In the genomic region with DNA sequence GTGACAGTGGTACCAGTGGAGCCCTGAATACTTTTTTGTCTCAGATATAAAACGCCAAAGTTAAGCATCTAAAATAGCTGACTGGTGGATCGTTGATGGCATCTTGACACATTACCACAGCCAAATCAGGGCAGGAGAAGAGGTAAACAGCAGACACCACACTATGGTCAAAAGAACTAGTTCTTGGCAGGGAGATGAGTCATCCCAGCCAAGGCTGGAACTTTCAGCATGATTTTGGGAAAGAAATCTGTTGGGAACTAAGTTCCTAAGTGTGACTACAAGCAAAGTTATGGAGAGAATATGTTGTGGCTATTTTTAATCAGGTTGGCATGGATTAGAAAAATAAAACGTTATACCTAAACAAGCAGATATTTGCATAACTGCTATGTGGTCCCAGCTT, we compare ENCODE assay signal across 12 cellular contexts. TPM values are rescaled to one million over a fixed set of nuclear protein-coding genes. Genes with fewer than 3 reads are reported as not detected.
DNase-seq lines count a peak whose midpoint lies in the region; ATAC-seq and TF ChIP-seq lines count a peak whose summit lies in the region.
"Had no signal": no experiment of that assay in that cellular context is flagged by ENCODE, and none has a peak within 500 bp of the region (broad histone marks: within the 10 kb centered on the region; RNA-seq: fewer than 3 reads in every experiment).

No MANE protein-coding gene starts in this region.

- in situ Hi-C loops in astrocyte of the cerebellum (cut with HindIII; ENCODE audit: low sequenced_read_pairs) = no loop called here

- H3K27me3 ChIP-seq in right cardiac atrium (ENCODE audit: control insufficient read depth, insufficient read depth) (no peaks in the 10 kb centered on the region), suprapubic skin (no peaks in the 10 kb centered on the region), prostate gland (replicated peaks; ENCODE audit: insufficient read depth) (no peaks in the 10 kb centered on the region)

- H3K27ac ChIP-seq in HEK293 (ENCODE audit: extremely low read depth, low read depth, low read length) (no peak overlapping the region), right cardiac atrium (ENCODE audit: low read length) (no peak overlapping the region), suprapubic skin (peak overlapping the region; percentile 78), prostate gland (no peak overlapping the region)

- CTCF ChIA-PET in HEK293 (lab: Yijun Ruan, JAX) = no interaction called here

- peak; percentile 40 to 74 for ATAC-seq in right cardiac atrium
- no peak for ATAC-seq in GM21717 (IDR thresholded peaks at IDR 0.05; ENCODE audit: unreplicated experiment)

- 52% methylated on average over 3 of the region's 3 CpGs for WGBS in right cardiac atrium
- 57% methylated on average over 3 of the region's 3 CpGs for WGBS in suprapubic skin
- WGBS in prostate gland = 58% methylated on average over 3 of the region's 3 CpGs

- no peak for TF ChIP-seq CTCF in HEK293 (tag by site-specific recombination; IDR thresholded peaks at IDR 0.05)
- no peak for TF ChIP-seq CTCF in astrocyte of the cerebellum (IDR thresholded peaks at IDR 0.05; ENCODE audit: low read depth, low read length, missing control alignments)
- TF ChIP-seq CTCF in suprapubic skin (IDR thresholded peaks at IDR 0.05) = no peak
- no peak for TF ChIP-seq CTCF in prostate gland (IDR thresholded peaks at IDR 0.05)

- no peaks in the 10 kb centered on the region for H3K9me3 ChIP-seq in HEK293 (ENCODE audit: control insufficient read depth, insufficient read depth, low read depth, low read length)
- no peaks in the 10 kb centered on the region for H3K9me3 ChIP-seq in right cardiac atrium (ENCODE audit: control insufficient read depth, low read length)
- no peaks in the 10 kb centered on the region for H3K9me3 ChIP-seq in suprapubic skin
- H3K9me3 ChIP-seq in prostate gland = no peaks in the 10 kb centered on the region

- H3K4me1 ChIP-seq in HEK293 (ENCODE audit: control insufficient read depth, insufficient read depth, low read length) = peaks cover 8% of the 10 kb centered on the region
- H3K4me1 ChIP-seq in right cardiac atrium (ENCODE audit: control insufficient read depth, insufficient read depth, low read length) = no peaks in the 10 kb centered on the region
- H3K4me1 ChIP-seq in suprapubic skin = peaks cover 6% of the 10 kb centered on the region
- H3K4me1 ChIP-seq in prostate gland (replicated peaks) = no peaks in the 10 kb centered on the region

- DNase-seq in astrocyte of the cerebellum (ENCODE audit: low read depth) (peak; percentile 77), right cardiac atrium (peak in 2 of 3 donors; percentile 15 to 33), suprapubic skin (ENCODE audit: low spot score in 2 of 2) (no peak), prostate gland (ENCODE audit: low spot score) (no peak), NCI-H128 (lab: John Stamatoyannopoulos, UW; ENCODE audit: unreplicated experiment) (no peak), 8988T (no peak)
- DNase-seq: activated CD4-positive, alpha-beta T cell treated with anti-CD3 and anti-CD28 coated beads, Interleukin-2, amount 10 ng/mL, durations not matched to agents 24 days and 14 days; NCI-H146; stimulated activated CD4-positive, alpha-beta T cell treated with anti-CD3 and anti-CD28 coated beads, Interleukin-1b, Interleukin-23, amount 100 ng/mL, for 48 hours had no signal

- TF ChIP-seq POLR2A in suprapubic skin (IDR thresholded peaks at IDR 0.05) = no peak
- TF ChIP-seq POLR2A in prostate gland (IDR thresholded peaks at IDR 0.05) = no peak

- POLR2A ChIA-PET in HEK293 (lab: Yijun Ruan, JAX) = no interaction called here

- intact Hi-C loops in right cardiac atrium (cut with DNase I) (no loop called here), prostate gland (cut with DNase I) (no loop called here)

- no peaks in the 10 kb centered on the region for H3K36me3 ChIP-seq in HEK293 (ENCODE audit: control insufficient read depth in 2 of 2, insufficient read depth in 1 of 2, low read length in 2 of 2)
- no peaks in the 10 kb centered on the region for H3K36me3 ChIP-seq in suprapubic skin
- H3K36me3 ChIP-seq in prostate gland = no peaks in the 10 kb centered on the region

- TF ChIP-seq EP300 in suprapubic skin (IDR thresholded peaks at IDR 0.05) = no peak

- H3K4me3 ChIP-seq in HEK293 (ENCODE audit: low read depth, low read length) (no peak overlapping the region), astrocyte of the cerebellum (ENCODE audit: low read depth, low read length) (no peak overlapping the region), right cardiac atrium (ENCODE audit: low read length) (no peak overlapping the region), suprapubic skin (no peak overlapping the region), prostate gland (no peak overlapping the region)

TF ChIP-seq in HEK293, 187 proteins besides CTCF, POLR2A, EP300 and RAD21:
- TF ChIP-seq ZNF366 (tag by site-specific recombination; conservative IDR thresholded peaks at IDR 0.05) = no peak
- 0 out of 2 replicates have a peak, but pooled peaks have one; percentile 39 for TF ChIP-seq ZNF792 (tag by site-specific recombination; IDR thresholded peaks at IDR 0.05)
- TF ChIP-seq, protein P1, sequence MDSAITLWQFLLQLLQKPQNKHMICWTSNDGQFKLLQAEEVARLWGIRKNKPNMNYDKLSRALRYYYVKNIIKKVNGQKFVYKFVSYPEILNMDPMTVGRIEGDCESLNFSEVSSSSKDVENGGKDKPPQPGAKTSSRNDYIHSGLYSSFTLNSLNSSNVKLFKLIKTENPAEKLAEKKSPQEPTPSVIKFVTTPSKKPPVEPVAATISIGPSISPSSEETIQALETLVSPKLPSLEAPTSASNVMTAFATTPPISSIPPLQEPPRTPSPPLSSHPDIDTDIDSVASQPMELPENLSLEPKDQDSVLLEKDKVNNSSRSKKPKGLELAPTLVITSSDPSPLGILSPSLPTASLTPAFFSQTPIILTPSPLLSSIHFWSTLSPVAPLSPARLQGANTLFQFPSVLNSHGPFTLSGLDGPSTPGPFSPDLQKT (IDR thresholded peaks at IDR 0.05; ENCODE audit: borderline replicate concordance, low read depth, low read length) = no peak

RNA-seq across cellular contexts. Expression of a gene that starts 36.9 kb away (rescaled TPM):
- under 1 TPM in 2 of 4 donors, not detected in 2; 0.14 to 0.68 TPM for total RNA-seq in right cardiac atrium
- polyA plus RNA-seq in right cardiac atrium = 0.29 TPM
- 1 to 10 TPM in 3 of 4 donors, under 1 TPM in 1; 0.97 to 5.5 (median 2.9) TPM for total RNA-seq in suprapubic skin
- under 1 TPM; 0.64 to 0.91 TPM for total RNA-seq in prostate gland
- total RNA-seq: activated CD4-positive, alpha-beta T cell treated with anti-CD3 and anti-CD28 coated beads, Interleukin-2, amount 10 ng/mL, durations not matched to agents 24 days and 14 days; natural killer cell treated with Interleukin-12 subunit alpha and Interleukin-12 subunit beta and Interleukin-15 and Interleukin-18, amount 100 ng/mL, for 72 hours had no signal

Comparison
In these comparisons a context has a peak if more than half of its experiments do, and no peak if none do; other contexts are left out.
1. DNase-seq: peak in astrocyte of the cerebellum (single experiment) and right cardiac atrium (2 of 3); none in suprapubic skin (0 of 2), prostate gland (single experiment), NCI-H128 (single experiment) and 8988T (single experiment).